ENCODE assay signal across 32 cellular contexts in genomic region chr7:128145191-128145590, GRCh38.
"Had no signal": no experiment of that assay in that cellular context is flagged by ENCODE, and none has a peak within 500 bp of the region (broad histone marks: within the 10 kb centered on the region; RNA-seq: fewer than 3 reads in every experiment).

No MANE protein-coding gene starts in this region.

- H3K27ac Mint-ChIP-seq: activated CD4-positive, alpha-beta T cell treated with anti-CD3 and anti-CD28 coated beads, Interleukin-2, amount 10 ng/mL, durations not matched to agents 24 days and 14 days; activated CD8-positive, alpha-beta memory T cell treated with anti-CD3 and anti-CD28 coated beads, Interleukin-2, amount 10 ng/mL, durations not matched to agents 7 days and 5 days; activated naive CD8-positive, alpha-beta T cell treated with anti-CD3 and anti-CD28 coated beads for 36 hours; activated T-cell treated with anti-CD3 and anti-CD28 coated beads, Interleukin-2, amount 50 U/mL, for 72 hours; activated T-helper 17 cell treated with anti-CD3 and anti-CD28 coated beads, Interleukin-2, amount 50 U/mL, for 72 hours had no signal

- H3K27ac ChIP-seq: brain microvascular endothelial cell, cardiac muscle cell, Peyer's patch, SJCRH30, SK-N-MC had no signal

- H3K4me3 ChIP-seq: cardiac muscle cell, Peyer's patch, SJCRH30, SK-N-MC had no signal

- H3K4me1 Mint-ChIP-seq: activated CD4-positive, alpha-beta T cell treated with anti-CD3 and anti-CD28 coated beads, Interleukin-2, amount 10 ng/mL, durations not matched to agents 24 days and 14 days; activated CD8-positive, alpha-beta memory T cell treated with anti-CD3 and anti-CD28 coated beads, Interleukin-2, amount 10 ng/mL, durations not matched to agents 7 days and 5 days; activated naive CD8-positive, alpha-beta T cell treated with anti-CD3 and anti-CD28 coated beads for 36 hours; activated T-helper 17 cell treated with anti-CD3 and anti-CD28 coated beads, Interleukin-2, amount 50 U/mL, for 72 hours; central memory CD8-positive, alpha-beta T cell had no signal

- H3K4me1 ChIP-seq: Peyer's patch, SJCRH30 had no signal

- H3K4me3 Mint-ChIP-seq: activated CD4-positive, alpha-beta T cell treated with anti-CD3 and anti-CD28 coated beads, Interleukin-2, amount 10 ng/mL, durations not matched to agents 24 days and 14 days; activated CD8-positive, alpha-beta memory T cell treated with anti-CD3 and anti-CD28 coated beads, Interleukin-2, amount 10 ng/mL, durations not matched to agents 7 days and 5 days; activated naive CD8-positive, alpha-beta T cell treated with anti-CD3 and anti-CD28 coated beads for 36 hours; activated T-cell treated with anti-CD3 and anti-CD28 coated beads, Interleukin-2, amount 50 U/mL, for 72 hours; activated T-helper 17 cell treated with anti-CD3 and anti-CD28 coated beads, Interleukin-2, amount 50 U/mL, for 72 hours; central memory CD8-positive, alpha-beta T cell had no signal

- ATAC-seq: activated CD8-positive, alpha-beta memory T cell treated with anti-CD3 and anti-CD28 coated beads, Interleukin-2, amount 10 ng/mL, durations not matched to agents 7 days and 5 days; activated T-cell treated with anti-CD3 and anti-CD28 coated beads, Interleukin-2, amount 50 U/mL, for 72 hours; activated T-helper 17 cell treated with anti-CD3 and anti-CD28 coated beads, Interleukin-2, amount 50 U/mL, for 72 hours; PC-3 had no signal

- H3K9me3 ChIP-seq: Peyer's patch, SJCRH30 had no signal

- H3K36me3 Mint-ChIP-seq: activated CD8-positive, alpha-beta memory T cell treated with anti-CD3 and anti-CD28 coated beads, Interleukin-2, amount 10 ng/mL, durations not matched to agents 7 days and 5 days had no signal

- H3K27me3 ChIP-seq: Peyer's patch, SJCRH30 had no signal

- DNase-seq: activated CD4-positive, alpha-beta T cell treated with anti-CD3 and anti-CD28 coated beads, Interleukin-2, amount 10 ng/mL, durations not matched to agents 24 days and 14 days; activated CD4-positive, alpha-beta T cell treated with anti-CD3 and anti-CD28 coated beads, Interleukin-2, amount 50 U/mL, for 4 hours; activated CD8-positive, alpha-beta memory T cell treated with anti-CD3 and anti-CD28 coated beads, Interleukin-2, amount 10 ng/mL, durations not matched to agents 7 days and 5 days; activated effector memory CD4-positive, alpha-beta T cell treated with anti-CD3 and anti-CD28 coated beads, Interleukin-2, amount 50 U/mL, for 16 hours; activated naive CD4-positive, alpha-beta T cell; activated naive CD4-positive, alpha-beta T cell treated with anti-CD3 and anti-CD28 coated beads, Interleukin-2, amount 50 U/mL, for 16 hours; activated naive CD8-positive, alpha-beta T cell treated with anti-CD3 and anti-CD28 coated beads for 36 hours; activated T-cell treated with anti-CD3 and anti-CD28 coated beads, Interleukin-2, amount 50 U/mL, for 1 hour; activated T-cell treated with anti-CD3 and anti-CD28 coated beads, Interleukin-2, amount 50 U/mL, for 72 hours; amniotic stem cell; aorta; brain microvascular endothelial cell; Kasumi-1; KG1; NCI-H1092 treated with DMSO at 0.1 percent for 48 hours; NCI-H1417; NCI-H146; NCI-H187; NCI-H2029 treated with DMSO at 0.1 percent for 48 hours; NCI-H2107; NCI-H226; NCI-H524 treated with DMSO at 0.1 percent for 48 hours; PC-3; Peyer's patch; RPMI8226; SHP77; SJCRH30; T1000 had no signal

- H3K9me3 Mint-ChIP-seq: activated CD4-positive, alpha-beta T cell treated with anti-CD3 and anti-CD28 coated beads, Interleukin-2, amount 10 ng/mL, durations not matched to agents 24 days and 14 days; activated T-cell treated with anti-CD3 and anti-CD28 coated beads, Interleukin-2, amount 50 U/mL, for 72 hours; activated T-helper 17 cell treated with anti-CD3 and anti-CD28 coated beads, Interleukin-2, amount 50 U/mL, for 72 hours; central memory CD8-positive, alpha-beta T cell had no signal

- H3K36me3 ChIP-seq: brain microvascular endothelial cell, cardiac muscle cell, Peyer's patch, SJCRH30 had no signal
